13 cellular contexts compared by ENCODE assay signal in the genomic region with DNA sequence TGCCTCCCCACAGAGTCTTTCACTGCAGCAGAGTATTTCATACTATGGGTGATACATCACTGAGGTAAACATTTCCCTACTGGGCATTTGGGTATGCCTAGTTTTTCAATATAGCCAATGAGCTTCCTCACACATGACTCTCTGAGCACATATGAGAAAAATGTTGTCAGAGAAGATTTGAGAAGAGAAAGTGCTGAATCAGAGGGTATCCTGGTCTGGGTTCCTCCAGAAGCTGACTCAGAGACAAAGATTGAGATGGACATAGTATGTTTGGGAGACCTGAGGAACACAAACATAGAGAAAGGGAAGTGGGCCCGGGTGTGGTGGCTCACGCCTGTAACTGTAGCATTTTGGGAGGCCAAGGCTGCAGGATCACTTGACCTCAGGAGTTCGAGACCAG. TPM values are rescaled to one million over a fixed set of nuclear protein-coding genes. Genes with fewer than 3 reads are reported as not detected.
DNase-seq lines count a peak whose midpoint lies in the region; ATAC-seq and TF ChIP-seq lines count a peak whose summit lies in the region.
"Had no signal": no experiment of that assay in that cellular context is flagged by ENCODE, and none has a peak within 500 bp of the region (broad histone marks: within the 10 kb centered on the region; RNA-seq: fewer than 3 reads in every experiment).

No MANE protein-coding gene starts in this region.

- intact Hi-C loops in mammary epithelial cell (cut with micrococcal nuclease), result no loop called here
- intact Hi-C loops in MCF 10A (cut with micrococcal nuclease), result no loop called here
- intact Hi-C loops in upper lobe of right lung (cut with DNase I), result no loop called here

- H2AFZ ChIP-seq in mammary epithelial cell (ENCODE audit: low read depth, low read length), result no peak overlapping the region

- no peaks in the 10 kb centered on the region for H3K79me2 ChIP-seq in mammary epithelial cell (ENCODE audit: insufficient read depth, low read length)

- TF ChIP-seq CTCF in mammary epithelial cell (conservative IDR thresholded peaks at IDR 0.05 in 1 of 2, IDR thresholded peaks at IDR 0.05 in 1 of 2; ENCODE audit: extremely low read depth in 1 of 2, insufficient read depth in 1 of 2, low read depth in 1 of 2, low read length in 2 of 2) (no peak), MCF 10A (IDR thresholded peaks at IDR 0.05; ENCODE audit: unreplicated experiment) (no peak), fibroblast of pulmonary artery (IDR thresholded peaks at IDR 0.05; ENCODE audit: low read length, missing control alignments) (no peak), upper lobe of right lung (IDR thresholded peaks at IDR 0.05) (no peak)

- BruUV-seq in mammary epithelial cell (replicated peaks; lab: Mats Ljungman, UMichigan), result no TSS peak
- no TSS peak for BruUV-seq in MCF 10A (replicated peaks; lab: Mats Ljungman, UMichigan)

- H3K4me2 ChIP-seq in mammary epithelial cell (ENCODE audit: insufficient read depth, low read depth, low read length), result no peak overlapping the region

- DNase-seq in mammary epithelial cell, result peak; percentile 82
- DNase-seq in MCF 10A (ENCODE audit: unreplicated experiment), result no peak
- peak; percentile 44 for DNase-seq in RPMI8226
- peak; percentile 68 for DNase-seq in fibroblast of pulmonary artery (ENCODE audit: low read depth)
- DNase-seq in upper lobe of right lung, result no peak
- no peak for DNase-seq in activated CD4-positive, alpha-beta memory T cell treated with anti-CD3 and anti-CD28 coated beads, Interleukin-2, amount 10 ng/mL, durations not matched to agents 7 days and 5 days
- no peak for DNase-seq in NCI-H82 (lab: John Stamatoyannopoulos, UW)
- DNase-seq: activated T-cell treated with anti-CD3 and anti-CD28 coated beads, Interleukin-2, amount 50 U/mL, for 48 hours; BE2C; GF-D8 had no signal

- H3K4me3 ChIP-seq in mammary epithelial cell (replicated peaks in 1 of 3; ENCODE audit: insufficient read depth in 1 of 3, low read depth in 2 of 3, low read length in 3 of 3) (no peak overlapping the region), fibroblast of pulmonary artery (replicated peaks; ENCODE audit: low read depth, low read length) (no peak overlapping the region), upper lobe of right lung (no peak overlapping the region)

- H3K27ac ChIP-seq in mammary epithelial cell (ENCODE audit: insufficient read depth, low read depth, low read length), result no peak overlapping the region
- no peak overlapping the region for H3K27ac ChIP-seq in upper lobe of right lung

- H3K9ac ChIP-seq in mammary epithelial cell (ENCODE audit: insufficient read depth, low read length), result no peak overlapping the region

- H3K36me3 ChIP-seq in mammary epithelial cell (ENCODE audit: insufficient read depth, low read length) (peaks cover 3% of the 10 kb centered on the region), upper lobe of right lung (peaks cover 39% of the 10 kb centered on the region)
- H3K36me3 ChIP-seq: BE2C had no signal

- H3K4me1 ChIP-seq in mammary epithelial cell (ENCODE audit: insufficient read depth, low read length) (no peaks in the 10 kb centered on the region), upper lobe of right lung (peaks cover 10% of the 10 kb centered on the region)
- H3K4me1 ChIP-seq: BE2C had no signal

- H3K27me3 Mint-ChIP-seq in MCF 10A (ENCODE audit: insufficient read depth, unreplicated experiment), result no peaks in the 10 kb centered on the region
- no peaks in the 10 kb centered on the region for H3K27me3 Mint-ChIP-seq in activated CD4-positive, alpha-beta memory T cell treated with anti-CD3 and anti-CD28 coated beads, Interleukin-2, amount 10 ng/mL, durations not matched to agents 7 days and 5 days

- CTCF ChIA-PET in mammary epithelial cell (lab: Charles Lee; ENCODE audit: low non-redundant PET), result interaction anchor here (0.7 kb wide), 1 partner anchor 25 kb away, joined by 5 read pairs; no protein-coding TSS in a partner anchor
- CTCF ChIA-PET in MCF 10A (lab: Yijun Ruan, JAX), result interaction anchor here (0.6 to 1.7 kb wide), 4 partner anchors 9 to 643 kb away, joined by 3 to 6 read pairs (median 3); no protein-coding TSS in a partner anchor
- CTCF ChIA-PET in activated CD4-positive, alpha-beta memory T cell treated with anti-CD3 and anti-CD28 coated beads, Interleukin-2, amount 10 ng/mL, durations not matched to agents 7 days and 5 days (lab: Charles Lee), result no interaction called here

- no peaks in the 10 kb centered on the region for H3K9me3 ChIP-seq in mammary epithelial cell (replicated peaks; ENCODE audit: insufficient read depth, low read length)
- no peaks in the 10 kb centered on the region for H3K9me3 ChIP-seq in upper lobe of right lung
- H3K9me3 ChIP-seq: BE2C had no signal

- H3K36me3 Mint-ChIP-seq in MCF 10A (ENCODE audit: insufficient read depth, unreplicated experiment), result peaks cover 41% of the 10 kb centered on the region
- peaks cover 51% of the 10 kb centered on the region for H3K36me3 Mint-ChIP-seq in activated CD4-positive, alpha-beta memory T cell treated with anti-CD3 and anti-CD28 coated beads, Interleukin-2, amount 10 ng/mL, durations not matched to agents 7 days and 5 days (ENCODE audit: low read depth)

- POLR2A ChIA-PET in MCF 10A (lab: Yijun Ruan, JAX), result interaction anchor here (1.1 kb wide), 1 partner anchor 30 kb away, joined by 3 read pairs; no protein-coding TSS in a partner anchor
- POLR2A ChIA-PET in activated CD4-positive, alpha-beta memory T cell treated with anti-CD3 and anti-CD28 coated beads, Interleukin-2, amount 10 ng/mL, durations not matched to agents 7 days and 5 days (lab: Charles Lee), result interaction anchor here (1.4 kb wide), 1 partner anchor 13 kb away, joined by 3 read pairs; no protein-coding TSS in a partner anchor

- H3K9me3 Mint-ChIP-seq in MCF 10A (ENCODE audit: unreplicated experiment), result no peaks in the 10 kb centered on the region
- peaks cover 2% of the 10 kb centered on the region for H3K9me3 Mint-ChIP-seq in activated CD4-positive, alpha-beta memory T cell treated with anti-CD3 and anti-CD28 coated beads, Interleukin-2, amount 10 ng/mL, durations not matched to agents 7 days and 5 days
- H3K9me3 Mint-ChIP-seq: neural crest cell had no signal

- no peaks in the 10 kb centered on the region for H3K27me3 ChIP-seq in mammary epithelial cell (ENCODE audit: insufficient read depth, low read length)
- H3K27me3 ChIP-seq in upper lobe of right lung, result no peaks in the 10 kb centered on the region
- H3K27me3 ChIP-seq: BE2C had no signal

- no peaks in the 10 kb centered on the region for H3K4me1 Mint-ChIP-seq in MCF 10A (ENCODE audit: insufficient read depth, unreplicated experiment)
- peaks cover 10% of the 10 kb centered on the region for H3K4me1 Mint-ChIP-seq in activated CD4-positive, alpha-beta memory T cell treated with anti-CD3 and anti-CD28 coated beads, Interleukin-2, amount 10 ng/mL, durations not matched to agents 7 days and 5 days

- dilution Hi-C loops in mammary epithelial cell (cut with HindIII; ENCODE audit: low sequenced_read_pairs), result no loop called here

- ATAC-seq in upper lobe of right lung (peak; percentile 59), HG03521 (IDR thresholded peaks at IDR 0.05; ENCODE audit: unreplicated experiment) (no peak)
- ATAC-seq: Panc1 had no signal

- no peak overlapping the region for H3K27ac Mint-ChIP-seq in MCF 10A (ENCODE audit: low read depth, unreplicated experiment)
- no peak overlapping the region for H3K27ac Mint-ChIP-seq in activated CD4-positive, alpha-beta memory T cell treated with anti-CD3 and anti-CD28 coated beads, Interleukin-2, amount 10 ng/mL, durations not matched to agents 7 days and 5 days

- no peaks in the 10 kb centered on the region for H4K20me1 ChIP-seq in mammary epithelial cell (ENCODE audit: insufficient read depth, low read length)

- WGBS in mammary epithelial cell (ENCODE audit: low coverage, missing lambda C conversion rate), result 93% methylated on average over 3 of the region's 3 CpGs

- in situ Hi-C loops in mammary epithelial cell (cut with MboI; ENCODE audit: low sequenced_read_pairs in 2 of 2), result loop anchor here (25.0 kb wide), 1 partner anchor 590 kb away; no protein-coding TSS in a partner anchor

- H3K4me3 Mint-ChIP-seq in MCF 10A (ENCODE audit: unreplicated experiment), result no peak overlapping the region
- no peak overlapping the region for H3K4me3 Mint-ChIP-seq in activated CD4-positive, alpha-beta memory T cell treated with anti-CD3 and anti-CD28 coated beads, Interleukin-2, amount 10 ng/mL, durations not matched to agents 7 days and 5 days
- H3K4me3 Mint-ChIP-seq: neural crest cell had no signal

RNA-seq across cellular contexts. Expression of gene SLC8B1, which starts 12.6 kb away (rescaled TPM):
- 10 to 100 TPM; 11.7 to 16.1 TPM for total RNA-seq in mammary epithelial cell
- polyA plus RNA-seq in mammary epithelial cell, result 9.0 TPM
- polyA minus RNA-seq in mammary epithelial cell, result 48.0 TPM
- total RNA-seq in MCF 10A (2022), result 15.7 and 19.6 TPM in 2 replicates
- total RNA-seq in upper lobe of right lung, result 42.8 TPM
- 10 to 100 TPM; 20.2 to 20.8 TPM for total RNA-seq in activated CD4-positive, alpha-beta memory T cell treated with anti-CD3 and anti-CD28 coated beads, Interleukin-2, amount 10 ng/mL, durations not matched to agents 7 days and 5 days

RNA-seq across cellular contexts. Expression of gene PLBD2, which starts 36.0 kb away (rescaled TPM):
- total RNA-seq in mammary epithelial cell, result 10 to 100 TPM; 41.8 to 42.8 TPM
- 7.2 TPM for polyA plus RNA-seq in mammary epithelial cell
- 52.6 TPM for polyA minus RNA-seq in mammary epithelial cell
- total RNA-seq in MCF 10A (2022), result 18.1 and 24.0 TPM in 2 replicates
- 41.0 TPM for total RNA-seq in upper lobe of right lung
- 10 to 100 TPM in 1 of 2 experiments, 1 to 10 TPM in 1; 9.9 to 10.9 TPM for total RNA-seq in activated CD4-positive, alpha-beta memory T cell treated with anti-CD3 and anti-CD28 coated beads, Interleukin-2, amount 10 ng/mL, durations not matched to agents 7 days and 5 days

Comparison
In these comparisons a context has a peak if more than half of its experiments do, and no peak if none do; other contexts are left out.
1. DNase-seq: peak in mammary epithelial cell (single experiment), RPMI8226 (single experiment) and fibroblast of pulmonary artery (single experiment); none in MCF 10A (single experiment), upper lobe of right lung (single experiment), activated CD4-positive, alpha-beta memory T cell treated with anti-CD3 and anti-CD28 coated beads, Interleukin-2, amount 10 ng/mL, durations not matched to agents 7 days and 5 days (single experiment) and NCI-H82 (single experiment).